5 cellular contexts compared by ENCODE assay signal in the genomic region with DNA sequence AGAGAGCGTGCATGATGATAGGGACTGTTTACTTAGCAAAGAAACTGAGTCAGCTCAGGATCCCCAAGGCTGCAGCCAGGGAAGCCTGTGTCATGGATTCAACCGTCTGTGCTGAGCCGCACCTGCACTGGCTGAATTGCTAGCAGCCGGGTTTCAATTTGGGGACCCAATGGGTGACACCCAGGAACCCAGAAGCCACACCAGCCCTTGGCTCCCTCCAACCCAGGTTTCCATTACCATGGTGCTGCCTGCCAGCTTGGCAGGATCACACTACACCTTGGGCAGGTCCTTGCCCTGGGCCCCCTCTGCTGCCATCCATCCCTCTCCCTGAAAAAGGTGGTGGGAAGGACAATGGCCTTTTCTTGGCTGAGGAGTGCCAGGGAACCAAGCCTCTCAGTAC.
"Had no signal": no experiment of that assay in that cellular context is flagged by ENCODE, and none has a peak within 500 bp of the region (broad histone marks: within the 10 kb centered on the region; RNA-seq: fewer than 3 reads in every experiment).

No MANE protein-coding gene starts in this region.

- H3K27ac ChIP-seq: HL-60 had no signal

- H3K4me3 ChIP-seq: GM23338 had no signal

- H3K36me3 Mint-ChIP-seq: IgD-negative memory B cell had no signal

- ATAC-seq: GM23338 had no signal

- DNase-seq: H9, HCEC 1CT had no signal

- H3K4me3 Mint-ChIP-seq: GM23338, H9 had no signal

- H3K9me3 Mint-ChIP-seq: GM23338, H9 had no signal

- H3K27ac Mint-ChIP-seq: GM23338, H9, IgD-negative memory B cell had no signal
